In the genomic region with DNA sequence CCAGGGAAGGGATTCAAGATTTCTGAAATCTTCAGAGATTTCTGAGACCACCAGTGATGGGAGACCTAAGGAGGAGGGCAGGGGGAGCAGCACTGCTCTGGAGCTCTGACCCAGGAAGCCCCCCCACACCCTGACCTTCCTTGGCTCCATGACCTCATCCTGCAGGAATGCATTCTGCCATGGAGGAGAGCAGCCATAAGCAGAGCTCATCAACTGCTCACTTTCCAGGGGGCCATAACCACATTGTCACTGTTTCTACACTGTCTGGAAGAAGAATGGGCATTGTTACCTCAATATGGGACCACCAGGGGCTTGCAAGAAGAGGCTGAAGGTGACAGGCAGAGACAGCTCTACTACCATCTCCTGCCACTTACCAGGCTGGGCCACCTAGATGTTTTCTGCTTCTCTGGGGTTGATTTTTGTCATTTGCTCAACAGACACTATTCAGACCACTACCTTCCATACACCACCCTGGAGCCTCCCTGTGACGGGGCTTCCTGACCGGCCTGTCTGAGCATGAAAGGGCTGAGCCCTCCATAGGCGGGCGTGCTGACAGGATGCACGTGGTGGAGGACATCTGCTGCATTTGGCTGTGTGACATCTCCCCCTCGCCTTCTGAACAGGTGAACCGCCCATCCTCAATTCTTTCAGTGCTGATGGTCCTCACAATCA, we compare ENCODE assay signal across 14 cellular contexts. TPM values are rescaled to one million over a fixed set of nuclear protein-coding genes. Genes with fewer than 3 reads are reported as not detected.
A peak's percentile ranks its signal among the peaks of the same experiment; 100 is the strongest.
DNase-seq lines count a peak whose midpoint lies in the region; ATAC-seq and TF ChIP-seq lines count a peak whose summit lies in the region.
"Had no signal": no experiment of that assay in that cellular context is flagged by ENCODE, and none has a peak within 500 bp of the region (broad histone marks: within the 10 kb centered on the region; RNA-seq: fewer than 3 reads in every experiment).

No MANE protein-coding gene starts in this region.

- no peak overlapping the region for H2BK120ac ChIP-seq in mesenchymal stem cell (ENCODE audit: low read depth, low read length)

- H3K9ac ChIP-seq in HUES6 (ENCODE audit: low read length): peak overlapping the region; percentile 14
- H3K9ac ChIP-seq in mesenchymal stem cell (ENCODE audit: low read length): no peak overlapping the region

- peak overlapping the region; percentile 11 for H2BK5ac ChIP-seq in mesenchymal stem cell (ENCODE audit: low read depth, low read length, poor library complexity, severe bottlenecking)

- H3K18ac ChIP-seq in mesenchymal stem cell (ENCODE audit: low read depth in 1 of 2, low read length in 2 of 2): peak overlapping the region in 1 of 2 experiments; percentile 71

- peaks cover 10 to 44% (median 27%) of the 10 kb centered on the region in 4 donors for H3K4me1 Mint-ChIP-seq in CD4-positive, CD25-positive, alpha-beta regulatory T cell

- no peaks in the 10 kb centered on the region for H3K36me3 ChIP-seq in CD4-positive, CD25-positive, alpha-beta regulatory T cell (ENCODE audit: control insufficient read depth, insufficient read depth, low read length)
- no peaks in the 10 kb centered on the region for H3K36me3 ChIP-seq in HUES6 (ENCODE audit: control insufficient read depth, insufficient read depth, low read length)
- peaks cover 3% of the 10 kb centered on the region for H3K36me3 ChIP-seq in brain microvascular endothelial cell (replicated peaks)
- H3K36me3 ChIP-seq in mesenchymal stem cell (ENCODE audit: control insufficient read depth in 1 of 2, insufficient read depth in 2 of 2, low read depth in 1 of 2, low read length in 2 of 2): no peaks in the 10 kb centered on the region
- no peaks in the 10 kb centered on the region for H3K36me3 ChIP-seq in lower lobe of right lung
- H3K36me3 ChIP-seq: tibial nerve had no signal

- no peaks in the 10 kb centered on the region for H3K27me3 ChIP-seq in CD4-positive, CD25-positive, alpha-beta regulatory T cell (ENCODE audit: control insufficient read depth, insufficient read depth, low read length)
- H3K27me3 ChIP-seq in HUES6 (ENCODE audit: control insufficient read depth, insufficient read depth, low read length) (no peaks in the 10 kb centered on the region), brain microvascular endothelial cell (replicated peaks) (no peaks in the 10 kb centered on the region), mesenchymal stem cell (ENCODE audit: control insufficient read depth in 1 of 2, insufficient read depth in 1 of 2, low read length in 2 of 2) (no peaks in the 10 kb centered on the region), lower lobe of right lung (ENCODE audit: low read depth) (no peaks in the 10 kb centered on the region)
- H3K27me3 ChIP-seq: tibial nerve had no signal

- H3K4me3 ChIP-seq in CD4-positive, CD25-positive, alpha-beta regulatory T cell (ENCODE audit: low read depth, low read length): no peak overlapping the region
- H3K4me3 ChIP-seq in HUES6 (ENCODE audit: low read depth, low read length) (no peak overlapping the region; the same call in 1 of the 2 replicates), brain microvascular endothelial cell (ENCODE audit: low read depth, low read length) (no peak overlapping the region), mesenchymal stem cell (ENCODE audit: insufficient read depth in 1 of 2, low read depth in 1 of 2, low read length in 2 of 2) (no peak overlapping the region), lower lobe of right lung (no peak overlapping the region)
- H3K4me3 ChIP-seq: tibial nerve had no signal

- WGBS in mesenchymal stem cell: 89% methylated on average over 7 of the region's 7 CpGs

- DNase-seq in CD4-positive, CD25-positive, alpha-beta regulatory T cell: peak in 1 of 3 donors; percentile 7
- DNase-seq in brain microvascular endothelial cell: peak; percentile 40
- peak; percentile 51 for DNase-seq in mesenchymal stem cell
- no peak for DNase-seq in NCI-H128 (lab: John Stamatoyannopoulos, UW; ENCODE audit: unreplicated experiment)
- no peak for DNase-seq in T1000 (lab: John Stamatoyannopoulos, UW)
- no peak for DNase-seq in lower lobe of right lung
- DNase-seq: activated naive CD4-positive, alpha-beta T cell treated with anti-CD3 and anti-CD28 coated beads, Interleukin-2, amount 50 U/mL, for 16 hours; NCI-H774; stimulated activated CD4-positive, alpha-beta T cell treated with anti-CD3 and anti-CD28 coated beads, Interleukin-2, amount 100 ng/mL, for 48 hours had no signal

- no peaks in the 10 kb centered on the region for H3K9me3 ChIP-seq in CD4-positive, CD25-positive, alpha-beta regulatory T cell (ENCODE audit: control insufficient read depth in 2 of 2, low read length in 2 of 2)
- H3K9me3 ChIP-seq in HUES6 (ENCODE audit: control insufficient read depth, insufficient read depth, low read depth, low read length): no peaks in the 10 kb centered on the region
- H3K9me3 ChIP-seq in mesenchymal stem cell (ENCODE audit: control insufficient read depth, low read length): no peaks in the 10 kb centered on the region
- H3K9me3 ChIP-seq in lower lobe of right lung: no peaks in the 10 kb centered on the region
- H3K9me3 ChIP-seq: tibial nerve had no signal

- intact Hi-C loops in lower lobe of right lung (cut with DNase I): no loop called here

- peaks cover 23% of the 10 kb centered on the region for H3K4me1 ChIP-seq in CD4-positive, CD25-positive, alpha-beta regulatory T cell (ENCODE audit: control insufficient read depth, insufficient read depth, low read length, poor library complexity, severe bottlenecking)
- H3K4me1 ChIP-seq in HUES6 (ENCODE audit: control insufficient read depth, insufficient read depth, low read length) (peaks cover 24% of the 10 kb centered on the region), mesenchymal stem cell (ENCODE audit: control insufficient read depth, insufficient read depth, low read depth, low read length) (peaks cover 11% of the 10 kb centered on the region), lower lobe of right lung (peaks cover 25% of the 10 kb centered on the region)

- H3K79me1 ChIP-seq in mesenchymal stem cell (replicated peaks; ENCODE audit: low read length, poor library complexity, severe bottlenecking): peaks cover 7% of the 10 kb centered on the region

- H3K14ac ChIP-seq in mesenchymal stem cell (ENCODE audit: low read length in 2 of 2): peak overlapping the region in 1 of 2 experiments; percentile 68

- H4K91ac ChIP-seq in mesenchymal stem cell (ENCODE audit: low read length): peak overlapping the region; percentile 34

- no peak overlapping the region for H3K27ac ChIP-seq in CD4-positive, CD25-positive, alpha-beta regulatory T cell (ENCODE audit: insufficient read depth, low read length, poor library complexity, severe bottlenecking)
- H3K27ac ChIP-seq in HUES6 (ENCODE audit: low read depth, low read length): no peak overlapping the region
- no peak overlapping the region for H3K27ac ChIP-seq in brain microvascular endothelial cell
- peak overlapping the region; percentile 42 for H3K27ac ChIP-seq in mesenchymal stem cell (ENCODE audit: low read length, poor library complexity, severe bottlenecking)
- no peak overlapping the region for H3K27ac ChIP-seq in lower lobe of right lung
- H3K27ac ChIP-seq: VCaP had no signal

- in situ Hi-C loops in brain microvascular endothelial cell (cut with HindIII; ENCODE audit: low pct_ligation_motif_present, low sequenced_read_pairs): no loop called here

- H2BK12ac ChIP-seq in mesenchymal stem cell (ENCODE audit: low read length in 2 of 2): peak overlapping the region; percentile 1 to 9

- H3K4ac ChIP-seq in mesenchymal stem cell (ENCODE audit: low read depth in 1 of 2, low read length in 2 of 2): peak overlapping the region in 1 of 2 experiments; percentile 6

- no peak overlapping the region for H2AFZ ChIP-seq in mesenchymal stem cell (ENCODE audit: low read depth, low read length)

- peak overlapping the region; percentile 54 for H2AK5ac ChIP-seq in mesenchymal stem cell (ENCODE audit: low read length, severe bottlenecking)

- H4K8ac ChIP-seq in mesenchymal stem cell (ENCODE audit: low read length): peak overlapping the region; percentile 16

- no peaks in the 10 kb centered on the region for H3K36me3 Mint-ChIP-seq in CD4-positive, CD25-positive, alpha-beta regulatory T cell

- TF ChIP-seq CTCF in brain microvascular endothelial cell (IDR thresholded peaks at IDR 0.05; ENCODE audit: low read depth, low read length, missing control alignments) (no peak), lower lobe of right lung (IDR thresholded peaks at IDR 0.05) (no peak)

- H3K4me2 ChIP-seq in mesenchymal stem cell (ENCODE audit: low read length, poor library complexity, severe bottlenecking): no peak overlapping the region

- H3K27me3 Mint-ChIP-seq in CD4-positive, CD25-positive, alpha-beta regulatory T cell: peaks cover 9% of the 10 kb centered on the region

- ATAC-seq in CD4-positive, CD25-positive, alpha-beta regulatory T cell (ENCODE audit: low read depth in 2 of 2): no peak
- ATAC-seq in lower lobe of right lung (no peak), GM19328 (IDR thresholded peaks at IDR 0.05; ENCODE audit: unreplicated experiment) (no peak)
- ATAC-seq: esophagus mucosa had no signal

- no peak overlapping the region for H2BK15ac ChIP-seq in mesenchymal stem cell (ENCODE audit: low read depth, poor library complexity, severe bottlenecking)

- H3K27ac Mint-ChIP-seq in CD4-positive, CD25-positive, alpha-beta regulatory T cell: peak overlapping the region; percentile 51 to 87 (median 83)

- H3K4me3 Mint-ChIP-seq in CD4-positive, CD25-positive, alpha-beta regulatory T cell: peak overlapping the region in 1 of 4 donors; percentile 93

- no peak overlapping the region for H3K23ac ChIP-seq in mesenchymal stem cell (ENCODE audit: low read length in 2 of 2)

- H3K9me3 Mint-ChIP-seq in CD4-positive, CD25-positive, alpha-beta regulatory T cell: peaks cover 0 to 4% (median 0%) of the 10 kb centered on the region in 7 donors

RNA-seq across cellular contexts. Expression of a gene that starts 2.3 kb away (rescaled TPM):
- total RNA-seq in CD4-positive, CD25-positive, alpha-beta regulatory T cell: 63.0 TPM
- 10 to 100 TPM in 3 of 4 donors, 1 to 10 TPM in 1; 8.7 to 14.5 (median 11.2) TPM for polyA plus RNA-seq in CD4-positive, CD25-positive, alpha-beta regulatory T cell
- 25.9 TPM for polyA plus RNA-seq in mesenchymal stem cell (2013, experiment 1 of 2)
- 23.9 TPM for polyA plus RNA-seq in mesenchymal stem cell (2013, experiment 2 of 2)
- total RNA-seq in lower lobe of right lung: 50.9 TPM

RNA-seq across cellular contexts. Expression of a gene that starts 31.7 kb away (rescaled TPM):
- 3.3 TPM for total RNA-seq in CD4-positive, CD25-positive, alpha-beta regulatory T cell
- polyA plus RNA-seq in CD4-positive, CD25-positive, alpha-beta regulatory T cell: under 1 TPM in 1 of 4 donors, not detected in 3; 0.05 TPM
- polyA plus RNA-seq in mesenchymal stem cell (2013, experiment 1 of 2): not detected
- 0.10 TPM for polyA plus RNA-seq in mesenchymal stem cell (2013, experiment 2 of 2)
- total RNA-seq in lower lobe of right lung: 1.1 TPM
- total RNA-seq: esophagus mucosa, tibial nerve had no signal

Comparison
In these comparisons a context has a peak if more than half of its experiments do, and no peak if none do; other contexts are left out.
1. DNase-seq: peak in brain microvascular endothelial cell (single experiment) and mesenchymal stem cell (single experiment); none in NCI-H128 (single experiment), T1000 (single experiment) and lower lobe of right lung (single experiment).